Comparison of ENCODE assay signal across 16 cellular contexts in genomic region chr2:118047273-118047898, GRCh38. TPM values are rescaled to one million over a fixed set of nuclear protein-coding genes. Genes with fewer than 3 reads are reported as not detected.
A peak's percentile ranks its signal among the peaks of the same experiment; 100 is the strongest.
DNase-seq lines count a peak whose midpoint lies in the region; ATAC-seq, FAIRE-seq and TF ChIP-seq lines count a peak whose summit lies in the region.
"Had no signal": no experiment of that assay in that cellular context is flagged by ENCODE, and none has a peak within 500 bp of the region (broad histone marks: within the 10 kb centered on the region; RNA-seq: fewer than 3 reads in every experiment).

No MANE protein-coding gene starts in this region.

- no peaks in the 10 kb centered on the region for H3K9me3 ChIP-seq in astrocyte (ENCODE audit: insufficient read depth, low read depth, low read length)
- H3K9me3 ChIP-seq: BE2C, stomach had no signal

- H3K27ac Mint-ChIP-seq in astrocyte (ENCODE audit: unreplicated experiment) = peak overlapping the region; percentile 22
- H3K27ac Mint-ChIP-seq in stimulated activated effector memory CD8-positive, alpha-beta T cell treated with anti-CD3 and anti-CD28 coated beads, Interleukin-12 subunit alpha, Interleukin-12 subunit beta, amount 100 ng/mL, for 72 hours = no peak overlapping the region
- H3K27ac Mint-ChIP-seq in activated CD4-positive, alpha-beta memory T cell treated with anti-CD3 and anti-CD28 coated beads, Interleukin-2, amount 10 ng/mL, durations not matched to agents 7 days and 5 days = no peak overlapping the region
- H3K27ac Mint-ChIP-seq: activated CD8-positive, alpha-beta T cell treated with anti-CD3 and anti-CD28 coated beads for 36 hours; activated naive CD4-positive, alpha-beta T cell treated with anti-CD3 and anti-CD28 coated beads, Interleukin-2, amount 50 U/mL, for 72 hours; H9 had no signal

- no peaks in the 10 kb centered on the region for H4K20me1 ChIP-seq in astrocyte (ENCODE audit: insufficient read depth, low read length)

- no peak overlapping the region for H2AFZ ChIP-seq in astrocyte (ENCODE audit: low read depth, low read length)

- DNase-seq in AG08395 (ENCODE audit: low spot score) (peak; percentile 45), HPDE6-E6E7 (ENCODE audit: extremely low spot score) (peak; percentile 17), astrocyte (ENCODE audit: low read depth) (peak; percentile 82), kidney tubule cell (ENCODE audit: low spot score) (peak; percentile 41), HuH-7 (ENCODE audit: low spot score) (no peak), D721Med (ENCODE audit: insufficient read length, low spot score) (no peak)
- DNase-seq in stimulated activated effector memory CD8-positive, alpha-beta T cell treated with anti-CD3 and anti-CD28 coated beads, Interleukin-12 subunit alpha, Interleukin-12 subunit beta, amount 100 ng/mL, for 72 hours (ENCODE audit: low spot score in 2 of 2) = no peak
- no peak for DNase-seq in activated CD4-positive, alpha-beta memory T cell treated with anti-CD3 and anti-CD28 coated beads, Interleukin-2, amount 10 ng/mL, durations not matched to agents 7 days and 5 days
- DNase-seq: activated CD8-positive, alpha-beta T cell treated with anti-CD3 and anti-CD28 coated beads for 36 hours; BE2C; effector CD8-positive, alpha-beta T cell; H9; stimulated activated CD4-positive, alpha-beta T cell treated with anti-CD3 and anti-CD28 coated beads, Interleukin-4, amount 100 ng/mL, for 1 hour; stomach had no signal

- peak overlapping the region; percentile 57 for H3K4me2 ChIP-seq in astrocyte (ENCODE audit: low read length)

- peaks cover 11% of the 10 kb centered on the region for H3K27me3 ChIP-seq in astrocyte (ENCODE audit: insufficient read depth, low read length)
- H3K27me3 ChIP-seq: BE2C had no signal

- no peak for ATAC-seq in stimulated activated effector memory CD8-positive, alpha-beta T cell treated with anti-CD3 and anti-CD28 coated beads, Interleukin-12 subunit alpha, Interleukin-12 subunit beta, amount 100 ng/mL, for 72 hours
- ATAC-seq: activated CD8-positive, alpha-beta T cell treated with anti-CD3 and anti-CD28 coated beads for 36 hours; activated naive CD4-positive, alpha-beta T cell treated with anti-CD3 and anti-CD28 coated beads, Interleukin-2, amount 50 U/mL, for 72 hours had no signal

- peaks cover 7% of the 10 kb centered on the region for H3K27me3 Mint-ChIP-seq in astrocyte (ENCODE audit: low read depth, unreplicated experiment)
- peaks cover 31% of the 10 kb centered on the region for H3K27me3 Mint-ChIP-seq in activated CD4-positive, alpha-beta memory T cell treated with anti-CD3 and anti-CD28 coated beads, Interleukin-2, amount 10 ng/mL, durations not matched to agents 7 days and 5 days

- POLR2A ChIA-PET in activated CD4-positive, alpha-beta memory T cell treated with anti-CD3 and anti-CD28 coated beads, Interleukin-2, amount 10 ng/mL, durations not matched to agents 7 days and 5 days (lab: Charles Lee) = interaction anchor here (0.8 kb wide), 2 partner anchors 15 to 33 kb away, joined by 3 read pairs; partner anchors contain the start of gene CCDC93

- FAIRE-seq in astrocyte (lab: Jason Lieb, UNC) (no peak), D721Med (lab: Jason Lieb, UNC) (no peak)

- no peak overlapping the region for H3K4me3 ChIP-seq in astrocyte (ENCODE audit: insufficient read depth, low read depth, low read length)
- H3K4me3 ChIP-seq: stomach had no signal

- H3K9me3 Mint-ChIP-seq in astrocyte (ENCODE audit: unreplicated experiment) = no peaks in the 10 kb centered on the region
- no peaks in the 10 kb centered on the region for H3K9me3 Mint-ChIP-seq in stimulated activated effector memory CD8-positive, alpha-beta T cell treated with anti-CD3 and anti-CD28 coated beads, Interleukin-12 subunit alpha, Interleukin-12 subunit beta, amount 100 ng/mL, for 72 hours
- H3K9me3 Mint-ChIP-seq in activated CD4-positive, alpha-beta memory T cell treated with anti-CD3 and anti-CD28 coated beads, Interleukin-2, amount 10 ng/mL, durations not matched to agents 7 days and 5 days = no peaks in the 10 kb centered on the region
- H3K9me3 Mint-ChIP-seq: activated CD8-positive, alpha-beta T cell treated with anti-CD3 and anti-CD28 coated beads for 36 hours; activated naive CD4-positive, alpha-beta T cell treated with anti-CD3 and anti-CD28 coated beads, Interleukin-2, amount 50 U/mL, for 72 hours; H9; neural crest cell had no signal

- CTCF ChIA-PET in activated CD4-positive, alpha-beta memory T cell treated with anti-CD3 and anti-CD28 coated beads, Interleukin-2, amount 10 ng/mL, durations not matched to agents 7 days and 5 days (lab: Charles Lee) = interaction anchor here (0.5 to 3.9 kb wide), 25 partner anchors 9 to 808 kb away, joined by 3 to 53 read pairs (median 5); partner anchors contain the start of gene INSIG2

- no peak for TF ChIP-seq CTCF in astrocyte (IDR thresholded peaks at IDR 0.05; ENCODE audit: insufficient read depth, low read depth, low read length)
- no peak for TF ChIP-seq CTCF in D721Med (IDR thresholded peaks at IDR 0.05; ENCODE audit: insufficient read depth, missing control alignments)

- H3K27ac ChIP-seq in astrocyte (ENCODE audit: low read depth, low read length) = no peak overlapping the region
- H3K27ac ChIP-seq: stomach had no signal

- H3K36me3 Mint-ChIP-seq in astrocyte (ENCODE audit: low read depth, unreplicated experiment) = no peaks in the 10 kb centered on the region
- no peaks in the 10 kb centered on the region for H3K36me3 Mint-ChIP-seq in stimulated activated effector memory CD8-positive, alpha-beta T cell treated with anti-CD3 and anti-CD28 coated beads, Interleukin-12 subunit alpha, Interleukin-12 subunit beta, amount 100 ng/mL, for 72 hours
- H3K36me3 Mint-ChIP-seq in activated CD4-positive, alpha-beta memory T cell treated with anti-CD3 and anti-CD28 coated beads, Interleukin-2, amount 10 ng/mL, durations not matched to agents 7 days and 5 days (ENCODE audit: low read depth) = no peaks in the 10 kb centered on the region
- H3K36me3 Mint-ChIP-seq: activated naive CD4-positive, alpha-beta T cell treated with anti-CD3 and anti-CD28 coated beads, Interleukin-2, amount 50 U/mL, for 72 hours had no signal

- no peaks in the 10 kb centered on the region for H3K36me3 ChIP-seq in astrocyte (ENCODE audit: insufficient read depth, low read length)
- H3K36me3 ChIP-seq: BE2C, stomach had no signal

- no peak overlapping the region for H3K9ac ChIP-seq in astrocyte (ENCODE audit: low read length)

- peaks cover 32% of the 10 kb centered on the region for H3K4me1 Mint-ChIP-seq in astrocyte (ENCODE audit: low read depth, unreplicated experiment)
- H3K4me1 Mint-ChIP-seq in stimulated activated effector memory CD8-positive, alpha-beta T cell treated with anti-CD3 and anti-CD28 coated beads, Interleukin-12 subunit alpha, Interleukin-12 subunit beta, amount 100 ng/mL, for 72 hours = peaks cover 18% of the 10 kb centered on the region
- peaks cover 27% of the 10 kb centered on the region for H3K4me1 Mint-ChIP-seq in activated CD4-positive, alpha-beta memory T cell treated with anti-CD3 and anti-CD28 coated beads, Interleukin-2, amount 10 ng/mL, durations not matched to agents 7 days and 5 days

- peaks cover 6% of the 10 kb centered on the region for H3K4me1 ChIP-seq in astrocyte (ENCODE audit: insufficient read depth, low read length)
- H3K4me1 ChIP-seq: BE2C had no signal

- H3K79me2 ChIP-seq in astrocyte (ENCODE audit: insufficient read depth, low read length) = no peaks in the 10 kb centered on the region

- no peak overlapping the region for H3K4me3 Mint-ChIP-seq in astrocyte (ENCODE audit: unreplicated experiment)
- H3K4me3 Mint-ChIP-seq in stimulated activated effector memory CD8-positive, alpha-beta T cell treated with anti-CD3 and anti-CD28 coated beads, Interleukin-12 subunit alpha, Interleukin-12 subunit beta, amount 100 ng/mL, for 72 hours = no peak overlapping the region
- H3K4me3 Mint-ChIP-seq in activated CD4-positive, alpha-beta memory T cell treated with anti-CD3 and anti-CD28 coated beads, Interleukin-2, amount 10 ng/mL, durations not matched to agents 7 days and 5 days = no peak overlapping the region
- H3K4me3 Mint-ChIP-seq: activated CD8-positive, alpha-beta T cell treated with anti-CD3 and anti-CD28 coated beads for 36 hours; H9; neural crest cell had no signal

RNA-seq across cellular contexts. Expression of gene CCDC93, which starts 33.5 kb away (rescaled TPM):
- 28.7 and 29.1 TPM in 2 replicates for total RNA-seq in astrocyte
- 10 to 100 TPM; 35.0 to 35.6 TPM for total RNA-seq in activated CD4-positive, alpha-beta memory T cell treated with anti-CD3 and anti-CD28 coated beads, Interleukin-2, amount 10 ng/mL, durations not matched to agents 7 days and 5 days

RNA-seq across cellular contexts. Expression of gene INSIG2, which starts 40.9 kb away (rescaled TPM):
- 32.2 and 33.7 TPM in 2 replicates for total RNA-seq in astrocyte
- total RNA-seq in activated CD4-positive, alpha-beta memory T cell treated with anti-CD3 and anti-CD28 coated beads, Interleukin-2, amount 10 ng/mL, durations not matched to agents 7 days and 5 days = 10 to 100 TPM; 38.2 to 40.9 TPM

Comparison
In these comparisons a context has a peak if more than half of its experiments do, and no peak if none do; other contexts are left out.
1. DNase-seq: peak in AG08395 (single experiment), HPDE6-E6E7 (single experiment), astrocyte (single experiment) and kidney tubule cell (single experiment); none in stimulated activated effector memory CD8-positive, alpha-beta T cell treated with anti-CD3 and anti-CD28 coated beads, Interleukin-12 subunit alpha, Interleukin-12 subunit beta, amount 100 ng/mL, for 72 hours (0 of 2), HuH-7 (single experiment), D721Med (single experiment) and activated CD4-positive, alpha-beta memory T cell treated with anti-CD3 and anti-CD28 coated beads, Interleukin-2, amount 10 ng/mL, durations not matched to agents 7 days and 5 days (single experiment).